Comparison of ENCODE assay signal across 20 cellular contexts in the genomic region with DNA sequence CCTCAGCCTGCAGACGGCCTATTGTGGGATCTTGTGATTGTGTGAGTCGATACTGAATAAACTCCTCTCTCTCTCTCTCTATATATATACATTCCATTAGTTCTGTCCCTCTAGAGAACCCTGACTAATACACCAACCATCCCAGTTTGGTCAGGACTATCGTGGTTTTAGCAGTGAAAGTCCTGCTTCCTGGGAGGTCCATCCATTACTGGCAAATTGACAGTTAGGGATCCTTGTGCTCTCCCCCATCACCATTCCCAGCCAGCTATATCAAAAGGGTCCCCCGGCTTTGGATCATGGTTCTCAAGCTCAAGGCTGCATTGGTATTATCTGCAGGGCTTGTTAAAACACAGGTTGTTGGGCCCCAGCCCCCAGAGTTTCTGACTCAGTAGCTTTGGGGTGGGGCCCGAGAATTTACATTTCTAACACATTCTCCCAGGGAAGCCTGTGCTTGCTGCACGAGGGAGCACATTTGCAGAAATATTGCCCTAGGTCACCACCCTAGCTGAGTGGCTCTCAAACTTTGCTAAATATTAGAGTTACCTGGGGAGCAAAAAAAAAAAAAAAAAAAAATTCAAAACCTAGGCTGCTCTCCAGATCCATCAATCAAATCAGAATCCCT.
DNase-seq lines count a peak whose midpoint lies in the region; ATAC-seq and TF ChIP-seq lines count a peak whose summit lies in the region.
"Had no signal": no experiment of that assay in that cellular context is flagged by ENCODE, and none has a peak within 500 bp of the region (broad histone marks: within the 10 kb centered on the region; RNA-seq: fewer than 3 reads in every experiment).

No MANE protein-coding gene starts in this region.

- no peak overlapping the region for H2BK15ac ChIP-seq in IMR-90 (ENCODE audit: low read depth, low read length)

- no peak overlapping the region; the same call in 1 of the 2 replicates for H4K5ac ChIP-seq in IMR-90 (ENCODE audit: low read depth, low read length)

- H2AK9ac ChIP-seq in IMR-90 (replicated peaks; ENCODE audit: low read depth, low read length, poor library complexity) = no peak overlapping the region

- no peak overlapping the region for H3K4me3 Mint-ChIP-seq in activated T-helper 17 cell treated with anti-CD3 and anti-CD28 coated beads, Interleukin-2, amount 50 U/mL, for 72 hours
- H3K4me3 Mint-ChIP-seq: activated CD8-positive, alpha-beta memory T cell treated with anti-CD3 and anti-CD28 coated beads, Interleukin-2, amount 10 ng/mL, durations not matched to agents 7 days and 5 days; brain; neural crest cell had no signal

- no peak overlapping the region for H3K23ac ChIP-seq in IMR-90 (ENCODE audit: low read depth, low read length)

- no peaks in the 10 kb centered on the region for H3K36me3 Mint-ChIP-seq in activated T-helper 17 cell treated with anti-CD3 and anti-CD28 coated beads, Interleukin-2, amount 50 U/mL, for 72 hours (ENCODE audit: low read depth)
- H3K36me3 Mint-ChIP-seq: activated CD8-positive, alpha-beta memory T cell treated with anti-CD3 and anti-CD28 coated beads, Interleukin-2, amount 10 ng/mL, durations not matched to agents 7 days and 5 days; brain had no signal

- H2AK5ac ChIP-seq in IMR-90 (ENCODE audit: low read depth, low read length) = no peak overlapping the region

- intact Hi-C loops in IMR-90 (cut with micrococcal nuclease) = loop anchor here (1.0 kb wide), 1 partner anchor 8 kb away; no protein-coding TSS in a partner anchor

- H3K27me3 ChIP-seq in IMR-90 (ENCODE audit: control insufficient read depth, insufficient read depth, low read length) = no peaks in the 10 kb centered on the region
- H3K27me3 ChIP-seq: testis had no signal

- H3K18ac ChIP-seq in IMR-90 (ENCODE audit: low read depth, low read length) = no peak overlapping the region

- H4K20me1 ChIP-seq in IMR-90 (ENCODE audit: insufficient read depth, low read length) = no peaks in the 10 kb centered on the region

- no peaks in the 10 kb centered on the region for H3K79me1 ChIP-seq in IMR-90 (ENCODE audit: low read depth in 1 of 2, low read length in 2 of 2)

- no peaks in the 10 kb centered on the region; the same call in 1 of the 2 replicates for H3K9me3 ChIP-seq in IMR-90 (ENCODE audit: control insufficient read depth, insufficient read depth, low read length)
- H3K9me3 ChIP-seq: Caco-2, testis had no signal

- H3K9me1 ChIP-seq in IMR-90 (ENCODE audit: insufficient read depth, low read length) = no peaks in the 10 kb centered on the region

- TF ChIP-seq RAD21 in IMR-90 (IDR thresholded peaks at IDR 0.05; ENCODE audit: low read length) = no peak

- CTCF ChIA-PET in IMR-90 (lab: Yijun Ruan, JAX) = no interaction called here

- peak overlapping the region; percentile 67 for H4K91ac ChIP-seq in IMR-90 (ENCODE audit: insufficient read depth, low read depth, low read length)

- H3K4me2 ChIP-seq in IMR-90 (ENCODE audit: low read depth, low read length) = peak overlapping the region; percentile 82

- no peak overlapping the region for H4K8ac ChIP-seq in IMR-90 (ENCODE audit: low read depth in 2 of 2, low read length in 2 of 2)

- in situ Hi-C loops in ACHN (cut with HindIII; ENCODE audit: low pct_ligation_motif_present, low pct_unique_long_range_greater_than_20kb, low sequenced_read_pairs) = no loop called here
- in situ Hi-C loops in IMR-90 (cut with MboI; ENCODE audit: low sequenced_read_pairs) = no loop called here
- in situ Hi-C loops in G401 (cut with HindIII; ENCODE audit: low sequenced_read_pairs) = no loop called here

- dilution Hi-C loops in IMR-90 (cut with HindIII; ENCODE audit: low sequenced_read_pairs, unreplicated experiment) = no loop called here

- H3K4ac ChIP-seq in IMR-90 (ENCODE audit: low read depth, low read length) = peak overlapping the region; percentile 33; the same call in 1 of the 2 replicates

- TF ChIP-seq CTCF in IMR-90 (conservative IDR thresholded peaks at IDR 0.05; ENCODE audit: low read depth, low read length) (no peak), cardiac fibroblast (IDR thresholded peaks at IDR 0.05; ENCODE audit: low read depth, low read length) (no peak)

- no peak overlapping the region for H3K9ac ChIP-seq in IMR-90 (ENCODE audit: low read depth, low read length)

- peak overlapping the region; percentile 39; the same call in 1 of the 2 replicates for H3K56ac ChIP-seq in IMR-90 (ENCODE audit: extremely low read depth, insufficient read depth, low read length)

- H2BK20ac ChIP-seq in IMR-90 (ENCODE audit: low read depth, low read length) = 0 out of 2 replicates have a peak overlapping the region, but pooled peaks have one; percentile 36

- DNase-seq in ACHN (peak; percentile 25), IMR-90 (peak; percentile 88), cardiac fibroblast (ENCODE audit: low read depth in 2 of 2) (peak; percentile 16 to 74), kidney tubule cell (ENCODE audit: low spot score) (peak; percentile 96), NCI-H2227 (lab: John Stamatoyannopoulos, UW; ENCODE audit: unreplicated experiment) (no peak), G401 (ENCODE audit: low spot score) (no peak)
- DNase-seq: activated CD8-positive, alpha-beta memory T cell treated with anti-CD3 and anti-CD28 coated beads, Interleukin-2, amount 10 ng/mL, durations not matched to agents 7 days and 5 days; activated gamma-delta T cell; Caco-2; mammary epithelial cell; NCI-H2107; NCI-H774; right cardiac atrium; stimulated activated CD4-positive, alpha-beta T cell treated with anti-CD3 and anti-CD28 coated beads, Interleukin-2, amount 100 ng/mL, for 24 hours; T-helper 1 cell; testis had no signal

- H2BK120ac ChIP-seq in IMR-90 (ENCODE audit: low read depth, low read length) = peak overlapping the region; percentile 85

- BruUV-seq in IMR-90 (replicated peaks; lab: Mats Ljungman, UMichigan) = no TSS peak

- no peak overlapping the region for H3K27ac Mint-ChIP-seq in activated T-helper 17 cell treated with anti-CD3 and anti-CD28 coated beads, Interleukin-2, amount 50 U/mL, for 72 hours
- H3K27ac Mint-ChIP-seq: activated CD8-positive, alpha-beta memory T cell treated with anti-CD3 and anti-CD28 coated beads, Interleukin-2, amount 10 ng/mL, durations not matched to agents 7 days and 5 days; brain had no signal

- POLR2A ChIA-PET in IMR-90 (lab: Charles Lee; ENCODE audit: unreplicated experiment) = no interaction called here

- H3K9me3 Mint-ChIP-seq in activated T-helper 17 cell treated with anti-CD3 and anti-CD28 coated beads, Interleukin-2, amount 50 U/mL, for 72 hours = peaks cover 22% of the 10 kb centered on the region

- ATAC-seq in IMR-90 (ENCODE audit: low read depth) = peak; percentile 87
- no peak for ATAC-seq in GM19452 (IDR thresholded peaks at IDR 0.05; ENCODE audit: unreplicated experiment)
- no peak for ATAC-seq in activated T-helper 17 cell treated with anti-CD3 and anti-CD28 coated beads, Interleukin-2, amount 50 U/mL, for 72 hours (replicated peaks)
- ATAC-seq: activated CD8-positive, alpha-beta memory T cell treated with anti-CD3 and anti-CD28 coated beads, Interleukin-2, amount 10 ng/mL, durations not matched to agents 7 days and 5 days; right cardiac atrium had no signal

- TF ChIP-seq POLR2A in IMR-90 (IDR thresholded peaks at IDR 0.05; ENCODE audit: low read depth, low read length) = no peak

- H3K14ac ChIP-seq in IMR-90 (replicated peaks; ENCODE audit: low read depth, low read length) = no peak overlapping the region

- H3K4me1 Mint-ChIP-seq in activated T-helper 17 cell treated with anti-CD3 and anti-CD28 coated beads, Interleukin-2, amount 50 U/mL, for 72 hours = no peaks in the 10 kb centered on the region
- H3K4me1 Mint-ChIP-seq: activated CD8-positive, alpha-beta memory T cell treated with anti-CD3 and anti-CD28 coated beads, Interleukin-2, amount 10 ng/mL, durations not matched to agents 7 days and 5 days had no signal

- no peaks in the 10 kb centered on the region for H3K27me3 Mint-ChIP-seq in activated T-helper 17 cell treated with anti-CD3 and anti-CD28 coated beads, Interleukin-2, amount 50 U/mL, for 72 hours
- H3K27me3 Mint-ChIP-seq: activated CD8-positive, alpha-beta memory T cell treated with anti-CD3 and anti-CD28 coated beads, Interleukin-2, amount 10 ng/mL, durations not matched to agents 7 days and 5 days had no signal

- H3K27ac ChIP-seq in IMR-90 (ENCODE audit: insufficient read depth, low read length) = peak overlapping the region; percentile 79; the same call in 1 of the 2 replicates
- H3K27ac ChIP-seq: testis had no signal

- peak overlapping the region; percentile 0 for H2AFZ ChIP-seq in IMR-90 (replicated peaks; ENCODE audit: low read length, poor library complexity)

- no CpG with 5 or more reads among the region's 6 CpGs for WGBS in IMR-90 (ENCODE audit: extremely low coverage in 2 of 2, insufficient read length in 1 of 2), 2 experiments

- H3K4me3 ChIP-seq in IMR-90 (ENCODE audit: insufficient read depth, low read depth, low read length) (no peak overlapping the region), cardiac fibroblast (replicated peaks in 1 of 2; ENCODE audit: low read depth in 2 of 2, low read length in 2 of 2) (no peak overlapping the region)
- H3K4me3 ChIP-seq: testis had no signal

- peak overlapping the region; percentile 46 for H2BK5ac ChIP-seq in IMR-90 (ENCODE audit: low read depth, low read length, poor library complexity, severe bottlenecking)

- H3K36me3 ChIP-seq in IMR-90 (ENCODE audit: control insufficient read depth, insufficient read depth, low read length) = no peaks in the 10 kb centered on the region

- peaks cover 7% of the 10 kb centered on the region for H3K4me1 ChIP-seq in IMR-90 (ENCODE audit: control insufficient read depth, insufficient read depth, low read length)
- H3K4me1 ChIP-seq: Caco-2, testis had no signal

TF ChIP-seq in IMR-90, 13 proteins besides CTCF, POLR2A, EP300 and RAD21:
- TF ChIP-seq MAFK (IDR thresholded peaks at IDR 0.05; ENCODE audit: low read depth, low read length) (no peak), BHLHE40 (IDR thresholded peaks at IDR 0.05; ENCODE audit: low read depth, low read length) (peak; percentile 25; the same call in 1 of the 2 replicates)
TF ChIP-seq in IMR-90: peak in this region for 1.

Comparison
In these comparisons a context has a peak if more than half of its experiments do, and no peak if none do; other contexts are left out.
1. DNase-seq: peak in ACHN (single experiment), IMR-90 (single experiment), cardiac fibroblast (2 of 2) and kidney tubule cell (single experiment); none in NCI-H2227 (single experiment) and G401 (single experiment).